Comparison of ENCODE assay signal across 8 cellular contexts in the genomic region with DNA sequence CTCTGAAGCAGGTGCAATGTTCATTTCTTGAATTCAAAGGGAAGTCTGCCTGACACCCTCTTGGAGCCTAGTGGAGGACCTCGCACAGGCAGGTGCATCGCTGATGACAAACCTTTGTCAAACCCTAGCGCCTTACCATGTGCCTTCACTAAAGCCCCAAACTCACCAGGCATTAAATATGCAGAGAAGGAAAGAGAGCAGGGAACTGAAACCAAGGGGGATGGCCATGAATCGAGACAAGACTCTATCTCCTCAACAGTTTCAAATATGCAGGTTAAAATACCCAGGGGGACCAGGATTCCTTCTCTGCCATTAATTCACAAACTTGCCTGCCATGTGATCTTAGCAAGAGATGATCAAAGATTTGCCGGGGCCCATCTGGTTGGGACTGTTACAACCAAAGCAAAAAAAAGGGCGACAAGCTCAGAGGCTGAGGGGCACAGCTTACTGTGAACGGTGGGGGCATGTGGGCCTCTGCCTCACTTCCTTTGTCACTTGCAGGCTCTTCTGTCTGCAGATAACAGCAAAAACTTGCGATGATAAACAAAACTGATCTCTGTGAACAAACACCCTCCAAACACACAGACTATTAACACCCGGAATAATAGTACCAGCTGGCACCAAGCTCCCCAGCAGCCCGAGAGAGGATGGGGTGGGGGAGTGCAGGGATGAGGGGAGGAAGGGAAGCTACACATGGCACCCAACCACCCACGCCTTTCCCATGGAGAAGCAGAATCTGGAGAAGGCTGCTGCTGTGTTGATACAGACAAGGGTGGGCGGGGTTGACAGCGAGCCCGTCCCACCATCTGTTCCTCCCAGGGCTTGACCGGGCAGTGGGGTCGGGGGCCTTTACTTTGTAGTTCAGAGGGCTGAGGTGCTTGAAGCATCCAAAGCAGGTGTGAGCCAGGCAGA. TPM values are rescaled to one million over a fixed set of nuclear protein-coding genes. Genes with fewer than 3 reads are reported as not detected.
DNase-seq lines count a peak whose midpoint lies in the region; ATAC-seq and TF ChIP-seq lines count a peak whose summit lies in the region.

No MANE protein-coding gene starts in this region.

- peaks cover 33 to 79% (median 74%) of the 10 kb centered on the region in 4 donors for H3K4me1 Mint-ChIP-seq in naive thymus-derived CD8-positive, alpha-beta T cell

- POLR2A ChIA-PET in naive thymus-derived CD8-positive, alpha-beta T cell (lab: Charles Lee), result interaction anchor here (0.6 to 6.8 kb wide), 15 partner anchors 9 to 380 kb away, joined by 3 to 52 read pairs (median 4); partner anchors contain the start of genes ENAH, PYCR2, SRP9 and TMEM63A

- TF ChIP-seq CTCF in GM12865 (IDR thresholded peaks at IDR 0.05; ENCODE audit: insufficient read depth, low read depth, low read length, missing control alignments), result no peak
- TF ChIP-seq CTCF in ascending aorta (IDR thresholded peaks at IDR 0.05), result no peak

- intact Hi-C loops in ascending aorta (cut with DNase I), result no loop called here

- no peaks in the 10 kb centered on the region for H3K27me3 Mint-ChIP-seq in naive thymus-derived CD8-positive, alpha-beta T cell

- no peaks in the 10 kb centered on the region for H3K9me3 ChIP-seq in ascending aorta

- H3K4me1 ChIP-seq in ascending aorta, result peaks cover 0 to 2% of the 10 kb centered on the region in 2 donors

- H3K27ac ChIP-seq in ascending aorta, result no peak overlapping the region

- peak overlapping the region; percentile 62 to 86 (median 78) for H3K4me3 Mint-ChIP-seq in naive thymus-derived CD8-positive, alpha-beta T cell

- peak overlapping the region; percentile 90 to 99 (median 96) for H3K27ac Mint-ChIP-seq in naive thymus-derived CD8-positive, alpha-beta T cell

- H3K36me3 ChIP-seq in ascending aorta, result peaks cover 51 to 58% of the 10 kb centered on the region in 2 donors

- peak; percentile 59 for DNase-seq in GM12865 (ENCODE audit: low read depth)
- peak; percentile 37 for DNase-seq in activated gamma-delta T cell treated with anti-CD3 and anti-CD28 coated beads, Interleukin-2, amount 50 U/mL, for 16 hours (ENCODE audit: low read depth)
- peak in 9 of 10 donors; percentile 44 to 76 (median 64) for DNase-seq in naive thymus-derived CD8-positive, alpha-beta T cell
- no peak for DNase-seq in ascending aorta (ENCODE audit: low spot score in 2 of 2)
- no peak for DNase-seq in activated CD4-positive, alpha-beta T cell treated with anti-CD3 and anti-CD28 coated beads for 48 hours
- DNase-seq in Kasumi-1 (lab: John Stamatoyannopoulos, UW), result no peak

- H3K27me3 ChIP-seq in ascending aorta, result no peaks in the 10 kb centered on the region

- H3K9me3 Mint-ChIP-seq in naive thymus-derived CD8-positive, alpha-beta T cell, result no peaks in the 10 kb centered on the region

- no peak overlapping the region for H3K4me3 ChIP-seq in GM12865 (ENCODE audit: low read depth, low read length)
- no peak overlapping the region for H3K4me3 ChIP-seq in ascending aorta

- ATAC-seq in GM19463 (IDR thresholded peaks at IDR 0.05; ENCODE audit: unreplicated experiment), result peak; percentile 63
- peak; percentile 56 for ATAC-seq in HG03442 (IDR thresholded peaks at IDR 0.05; ENCODE audit: unreplicated experiment)
- peak; percentile 83 to 91 for ATAC-seq in naive thymus-derived CD8-positive, alpha-beta T cell

- peaks cover 0 to 60% (median 17%) of the 10 kb centered on the region in 3 donors for H3K36me3 Mint-ChIP-seq in naive thymus-derived CD8-positive, alpha-beta T cell

RNA-seq across cellular contexts. Expression of gene TMEM63A, which starts 33.9 kb away (rescaled TPM):
- total RNA-seq in naive thymus-derived CD8-positive, alpha-beta T cell, result 100 to 1,000 TPM; 427 to 436 TPM
- polyA plus RNA-seq in naive thymus-derived CD8-positive, alpha-beta T cell, result 10 to 100 TPM; 34.4 to 53.5 (median 45.1) TPM
- total RNA-seq in ascending aorta, result 41.3 TPM

RNA-seq across cellular contexts. Expression of gene EPHX1, which starts 38.4 kb away (rescaled TPM):
- total RNA-seq in naive thymus-derived CD8-positive, alpha-beta T cell, result 1 to 10 TPM; 5.4 to 5.9 TPM
- polyA plus RNA-seq in naive thymus-derived CD8-positive, alpha-beta T cell, result 1 to 10 TPM; 1.6 to 2.8 (median 2.0) TPM
- 127 TPM for total RNA-seq in ascending aorta

RNA-seq across cellular contexts. Expression of gene LEFTY1, which starts 40.6 kb away (rescaled TPM):
- total RNA-seq in naive thymus-derived CD8-positive, alpha-beta T cell, result not detected
- polyA plus RNA-seq in naive thymus-derived CD8-positive, alpha-beta T cell, result under 1 TPM in 1 of 3 donors, not detected in 2; 0.22 TPM
- not detected for total RNA-seq in ascending aorta

Comparison
In these comparisons a context has a peak if more than half of its experiments do, and no peak if none do; other contexts are left out.
1. DNase-seq: peak in GM12865 (single experiment), activated gamma-delta T cell treated with anti-CD3 and anti-CD28 coated beads, Interleukin-2, amount 50 U/mL, for 16 hours (single experiment) and naive thymus-derived CD8-positive, alpha-beta T cell (9 of 10); none in ascending aorta (0 of 2), activated CD4-positive, alpha-beta T cell treated with anti-CD3 and anti-CD28 coated beads for 48 hours (single experiment) and Kasumi-1 (0 of 2).
2. RNA of gene TMEM63A, which starts 33.9 kb away (total RNA-seq): 427 to 436 TPM in naive thymus-derived CD8-positive, alpha-beta T cell; 41.3 TPM in ascending aorta (single experiment); every median in the first group is over 10 times any median in the second.
3. RNA of gene EPHX1, which starts 38.4 kb away (total RNA-seq): 127 TPM in ascending aorta (single experiment); 5.4 to 5.9 TPM in naive thymus-derived CD8-positive, alpha-beta T cell; every median in the first group is over 10 times any median in the second.
4. Peak in every context shown above with its lines, with median percentiles within 50 percentile points of each other: ATAC-seq.